8 cellular contexts compared by ENCODE assay signal in the genomic region with DNA sequence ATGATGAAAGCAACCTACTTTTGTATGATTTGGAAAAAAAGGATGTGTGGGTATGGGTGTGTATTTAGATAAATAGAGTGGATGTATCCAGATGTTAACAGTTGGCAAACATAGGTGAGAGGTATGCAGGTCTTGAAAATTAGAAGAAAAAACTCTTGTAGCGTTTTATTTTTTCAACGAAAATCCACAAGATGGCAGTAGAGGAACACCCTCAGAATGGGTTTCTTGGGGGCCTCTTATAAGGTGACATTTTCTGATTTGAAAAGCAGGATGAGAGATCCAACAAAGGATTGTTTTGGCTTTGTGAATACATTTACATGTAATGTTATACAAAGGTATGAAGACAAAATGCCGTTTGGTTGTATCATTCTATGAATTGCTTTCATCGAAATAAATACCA.
DNase-seq lines count a peak whose midpoint lies in the region; FAIRE-seq and TF ChIP-seq lines count a peak whose summit lies in the region.

No MANE protein-coding gene starts in this region.

- no peak overlapping the region for H3K27ac ChIP-seq in GM23248
- H3K27ac ChIP-seq in osteoblast (ENCODE audit: low read depth, low read length): no peak overlapping the region
- no peak overlapping the region for H3K27ac ChIP-seq in vagina

- no peaks in the 10 kb centered on the region for H3K27me3 ChIP-seq in GM23248 (replicated peaks; ENCODE audit: insufficient read depth)
- H3K27me3 ChIP-seq in osteoblast (ENCODE audit: insufficient read depth, low read length): no peaks in the 10 kb centered on the region
- no peaks in the 10 kb centered on the region for H3K27me3 ChIP-seq in vagina

- H4K20me1 ChIP-seq in GM23248 (ENCODE audit: insufficient read depth) (no peaks in the 10 kb centered on the region), osteoblast (ENCODE audit: insufficient read depth, low read length) (no peaks in the 10 kb centered on the region)

- intact Hi-C loops in vagina (cut with DNase I): no loop called here

- H3K4me1 ChIP-seq in GM23248 (ENCODE audit: insufficient read depth) (no peaks in the 10 kb centered on the region), osteoblast (ENCODE audit: insufficient read depth, low read length) (no peaks in the 10 kb centered on the region), vagina (no peaks in the 10 kb centered on the region)

- H3K9me3 ChIP-seq in GM23248 (ENCODE audit: low read depth): no peaks in the 10 kb centered on the region
- no peaks in the 10 kb centered on the region for H3K9me3 ChIP-seq in osteoblast (ENCODE audit: low read depth, low read length)
- H3K9me3 ChIP-seq in vagina: no peaks in the 10 kb centered on the region

- H3K36me3 ChIP-seq in GM23248 (ENCODE audit: low read depth): no peaks in the 10 kb centered on the region
- H3K36me3 ChIP-seq in osteoblast (ENCODE audit: insufficient read depth, low read length): no peaks in the 10 kb centered on the region
- H3K36me3 ChIP-seq in vagina: no peaks in the 10 kb centered on the region

- no peaks in the 10 kb centered on the region for H3F3A ChIP-seq in GM23248 (ENCODE audit: insufficient read depth)

- DNase-seq in DMS 273 (lab: John Stamatoyannopoulos, UW; ENCODE audit: unreplicated experiment): peak; percentile 79
- peak; percentile 40 for DNase-seq in GM23248
- peak; percentile 39 for DNase-seq in NCI-H69 (lab: John Stamatoyannopoulos, UW)
- DNase-seq in dermis microvascular lymphatic vessel endothelial cell (ENCODE audit: low read depth in 2 of 2): peak; percentile 7 to 36
- no peak for DNase-seq in osteoblast (ENCODE audit: insufficient read length, low spot score, missing footprints)
- no peak for DNase-seq in vagina (ENCODE audit: extremely low spot score in 2 of 2)
- DNase-seq in occipital lobe (lab: John Stamatoyannopoulos, UW): no peak
- DNase-seq in H54 (ENCODE audit: insufficient read length, low spot score): no peak

- H3K4me2 ChIP-seq in GM23248 (ENCODE audit: unreplicated experiment) (no peak overlapping the region), osteoblast (ENCODE audit: insufficient read depth, low read length) (no peak overlapping the region)

- no peak overlapping the region for H2AFZ ChIP-seq in GM23248
- no peak overlapping the region for H2AFZ ChIP-seq in osteoblast (ENCODE audit: low read length)

- FAIRE-seq in H54 (lab: Jason Lieb, UNC): no peak

- TF ChIP-seq POLR2A in vagina (IDR thresholded peaks at IDR 0.05) (no peak), H54 (IDR thresholded peaks at IDR 0.05; ENCODE audit: low read depth, low read length) (no peak)

- no peak overlapping the region for H3K9ac ChIP-seq in GM23248

- no peak overlapping the region for H3K4me3 ChIP-seq in GM23248
- no peak overlapping the region for H3K4me3 ChIP-seq in osteoblast (ENCODE audit: insufficient read depth, low read length)
- H3K4me3 ChIP-seq in vagina: no peak overlapping the region

- 25 to 27% methylated on average over 4 of the region's 4 CpGs for WGBS in GM23248 (ENCODE audit: low coverage in 1 of 2, low lambda C conversion rate in 2 of 2, missing lambda C conversion rate in 2 of 2), 2 experiments

- H3K79me2 ChIP-seq in GM23248 (ENCODE audit: insufficient read depth) (no peaks in the 10 kb centered on the region), osteoblast (ENCODE audit: insufficient read depth, low read length) (no peaks in the 10 kb centered on the region)

- no peaks in the 10 kb centered on the region for H3K9me2 ChIP-seq in GM23248 (ENCODE audit: insufficient read depth)

- in situ Hi-C loops in GM23248 (cut with MboI): no loop called here

- TF ChIP-seq CTCF in osteoblast (IDR thresholded peaks at IDR 0.05; ENCODE audit: extremely low read depth, low read depth, low read length): peak; percentile 50
- peak in 1 of 3 experiments; percentile 28 for TF ChIP-seq CTCF in vagina (IDR thresholded peaks at IDR 0.05)

Comparison
In these comparisons a context has a peak if more than half of its experiments do, and no peak if none do; other contexts are left out.
1. DNase-seq: peak in DMS 273 (single experiment), GM23248 (single experiment), NCI-H69 (single experiment) and dermis microvascular lymphatic vessel endothelial cell (2 of 2); none in osteoblast (single experiment), vagina (0 of 2), occipital lobe (single experiment) and H54 (single experiment).